Comparison of ENCODE assay signal across 1 cellular context in the genomic region with DNA sequence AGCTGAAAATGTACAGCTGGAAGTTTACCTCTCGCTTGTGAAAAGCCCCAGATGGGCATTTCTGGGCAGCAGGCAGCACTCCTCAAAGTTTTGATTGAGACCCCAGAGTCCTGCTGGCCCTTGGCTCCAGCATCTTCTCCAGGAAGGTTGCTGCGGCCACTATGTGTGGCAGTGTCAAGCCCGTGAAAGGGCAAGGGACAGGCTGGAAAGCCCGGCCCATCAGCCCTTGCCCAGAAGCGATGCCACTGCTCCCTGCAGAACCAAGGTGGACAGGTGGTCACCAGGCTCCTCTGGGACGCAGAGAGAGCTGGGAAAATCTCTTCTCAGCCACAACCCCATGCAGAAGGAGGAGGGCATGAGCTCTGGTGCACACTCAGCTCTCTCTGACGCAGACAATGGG.
TF ChIP-seq lines count a peak whose summit lies in the region.

No MANE protein-coding gene starts in this region.

TF ChIP-seq in H1, 55 proteins besides CTCF, POLR2A, EP300 and RAD21:
- no peak for TF ChIP-seq SP1 (IDR thresholded peaks at IDR 0.05; ENCODE audit: low read depth, low read length)
- no peak for TF ChIP-seq EGR1 (IDR thresholded peaks at IDR 0.05; ENCODE audit: borderline replicate concordance, low read depth, low read length)
- no peak for TF ChIP-seq TBP (IDR thresholded peaks at IDR 0.05; ENCODE audit: low read depth, low read length)
- TF ChIP-seq GTF2F1 (IDR thresholded peaks at IDR 0.05; ENCODE audit: borderline replicate concordance, low read depth, low read length) = no peak
- TF ChIP-seq PHF8 (conservative IDR thresholded peaks at IDR 0.05; ENCODE audit: low read depth, low read length) = no peak
